4 cellular contexts compared by ENCODE assay signal in the genomic region with DNA sequence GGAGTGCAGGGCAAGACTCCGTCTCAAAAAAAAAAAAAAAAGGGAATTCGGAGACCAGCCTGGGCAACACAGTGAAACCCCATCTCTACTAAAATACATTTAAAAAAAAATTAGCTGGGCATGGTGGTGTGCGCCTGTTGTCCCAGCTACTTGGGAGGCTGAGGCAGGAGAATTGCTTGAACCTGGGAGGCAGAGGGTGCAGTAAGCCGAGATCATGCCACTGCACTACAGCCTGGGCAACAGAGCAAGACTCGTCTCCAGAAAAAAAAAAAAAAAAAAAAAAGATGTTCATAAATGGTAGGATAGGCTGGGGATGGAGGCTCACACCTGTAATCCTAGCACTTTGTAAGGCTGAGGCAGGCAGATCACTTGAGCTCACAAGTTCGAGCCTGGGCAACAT. TPM values are rescaled to one million over a fixed set of nuclear protein-coding genes. Genes with fewer than 3 reads are reported as not detected.
"Had no signal": no experiment of that assay in that cellular context is flagged by ENCODE, and none has a peak within 500 bp of the region (broad histone marks: within the 10 kb centered on the region; RNA-seq: fewer than 3 reads in every experiment).

No MANE protein-coding gene starts in this region.

RNA-seq across cellular contexts. Expression of a gene that starts 32.2 kb away (rescaled TPM):
- total RNA-seq: IMR-90; M059J; SJSA1; T-helper 1 cell treated with Interleukin-12 subunit alpha and Interleukin-12 subunit beta and Interleukin-4 antibody, amounts not matched to agents 30 ng/mL and 1 ng/mL, for 36 hours had no signal
